ENCODE assay signal across 24 cellular contexts in the genomic region with DNA sequence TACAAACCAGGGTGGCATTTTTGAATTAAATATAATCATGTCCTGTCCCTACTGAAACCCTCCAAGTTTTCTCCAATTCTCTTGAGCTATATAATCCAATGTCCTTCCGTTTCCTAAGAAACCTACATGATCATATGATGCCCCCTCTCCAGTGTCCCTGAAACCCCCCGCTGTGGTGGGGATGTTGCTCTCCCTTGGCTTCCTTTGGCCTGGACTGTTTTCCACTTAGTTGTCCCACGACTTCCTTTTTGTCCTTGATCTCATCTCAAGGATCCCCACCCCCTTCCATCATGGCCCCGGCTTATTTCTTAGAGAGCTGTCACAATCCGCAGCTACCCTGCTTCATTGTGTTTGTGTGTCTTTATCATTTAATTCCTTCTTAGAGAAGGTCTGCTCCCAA.
"Had no signal": no experiment of that assay in that cellular context is flagged by ENCODE, and none has a peak within 500 bp of the region (broad histone marks: within the 10 kb centered on the region; RNA-seq: fewer than 3 reads in every experiment).

No MANE protein-coding gene starts in this region.

- H3K4me3 Mint-ChIP-seq: IgD-negative memory B cell had no signal

- ATAC-seq: K562, Panc1, PC-3 had no signal

- H3K9me3 ChIP-seq: SJCRH30 had no signal

- H3K36me3 Mint-ChIP-seq: IgD-negative memory B cell had no signal

- H3K36me3 ChIP-seq: SJCRH30 had no signal

- DNase-seq: Kasumi-1; MM.1S; NCI-H1092 treated with DMSO at 0.1 percent for 48 hours; NCI-H1436; NCI-H187; NCI-H2029; NCI-H2081 treated with DMSO at 0.1 percent for 48 hours; NCI-H2171; NCI-H226; NCI-H446; NCI-H510A; NCI-H524 treated with DMSO at 0.1 percent for 48 hours; NCI-H69; NCI-H774; NK-92 treated with Interleukin-12 subunit alpha and Interleukin-12 subunit beta, amount 100 ng/mL, for 24 hours; PC-3; SHP77 treated with DMSO at 0.1 percent for 48 hours; SJCRH30 had no signal

- H3K27ac ChIP-seq: KMS-11, RWPE1, SJCRH30, SK-N-MC had no signal

- H3K4me3 ChIP-seq: K562, SJCRH30, SK-N-MC had no signal

- H3K4me1 ChIP-seq: SJCRH30 had no signal
